ENCODE assay signal across 13 cellular contexts in the genomic region with DNA sequence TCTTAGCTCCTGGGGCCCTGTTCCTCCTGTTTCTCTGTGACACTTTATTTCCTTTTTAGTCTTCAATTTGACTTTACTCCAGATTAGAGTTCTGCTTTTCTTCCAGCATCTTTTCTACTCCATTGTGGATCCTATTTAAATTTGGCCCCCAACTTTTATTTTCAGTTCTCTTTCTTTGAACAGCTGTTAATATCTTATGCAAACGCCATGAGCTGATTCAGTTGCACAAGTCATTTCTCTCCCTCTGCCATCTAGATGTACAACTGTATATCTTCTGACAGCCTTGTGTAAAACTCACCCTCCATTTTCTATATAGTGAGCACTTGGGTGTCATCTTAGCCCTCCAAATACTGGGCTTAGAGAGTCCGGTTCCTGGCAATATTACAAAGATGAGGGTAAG. TPM values are rescaled to one million over a fixed set of nuclear protein-coding genes. Genes with fewer than 3 reads are reported as not detected.
DNase-seq lines count a peak whose midpoint lies in the region; ATAC-seq and TF ChIP-seq lines count a peak whose summit lies in the region.
"Had no signal": no experiment of that assay in that cellular context is flagged by ENCODE, and none has a peak within 500 bp of the region (broad histone marks: within the 10 kb centered on the region; RNA-seq: fewer than 3 reads in every experiment).

No MANE protein-coding gene starts in this region.

- H3K4me1 Mint-ChIP-seq in chondrocyte (ENCODE audit: low read depth): no peaks in the 10 kb centered on the region

- H3K27ac Mint-ChIP-seq in chondrocyte (ENCODE audit: unreplicated experiment): peak overlapping the region; percentile 45

- TF ChIP-seq CTCF in chondrocyte (IDR thresholded peaks at IDR 0.05) (no peak), GM10248 (IDR thresholded peaks at IDR 0.05; ENCODE audit: control extremely low read depth, extremely low read depth, low read depth, missing control alignments) (no peak), foreskin fibroblast (IDR thresholded peaks at IDR 0.05; ENCODE audit: low read depth, low read length) (no peak)

- DNase-seq in chondrocyte (ENCODE audit: low spot score) (no peak), GM10248 (ENCODE audit: extremely low spot score) (no peak), foreskin fibroblast (no peak)
- DNase-seq: activated effector memory CD4-positive, alpha-beta T cell treated with Interleukin-2 at 50 U/mL for 16 hours; GDM1; stimulated activated CD4-positive, alpha-beta T cell treated with anti-CD3 and anti-CD28 coated beads, Interleukin-4, amount 100 ng/mL, for 1 hour; trophoblast cell had no signal

- no peaks in the 10 kb centered on the region for H3K9me3 Mint-ChIP-seq in chondrocyte (ENCODE audit: low read depth)

- no peak overlapping the region for H3K4me3 Mint-ChIP-seq in chondrocyte (ENCODE audit: unreplicated experiment)

- H3K36me3 Mint-ChIP-seq in chondrocyte (ENCODE audit: low read depth): no peaks in the 10 kb centered on the region

- no peak overlapping the region for H3K4me3 ChIP-seq in foreskin fibroblast (ENCODE audit: low read depth in 1 of 2, low read length in 2 of 2)

- CTCF ChIA-PET in GM10248 (lab: Yijun Ruan, JAX): interaction anchor here (2.5 kb wide), 1 partner anchor 13 kb away, joined by 10 read pairs; no protein-coding TSS in a partner anchor

- POLR2A ChIA-PET in GM10248 (lab: Yijun Ruan, JAX): no interaction called here

- H3K27me3 Mint-ChIP-seq in chondrocyte (ENCODE audit: low read depth): peaks cover 32% of the 10 kb centered on the region

- ATAC-seq in GM18499 (IDR thresholded peaks at IDR 0.05; ENCODE audit: insufficient read depth, unreplicated experiment): peak; percentile 67
- ATAC-seq in GM19467 (IDR thresholded peaks at IDR 0.05; ENCODE audit: unreplicated experiment): peak; percentile 57
- peak; percentile 77 for ATAC-seq in HG03159 (IDR thresholded peaks at IDR 0.05; ENCODE audit: unreplicated experiment)
- no peak for ATAC-seq in HG03457 (IDR thresholded peaks at IDR 0.05; ENCODE audit: unreplicated experiment)
- no peak for ATAC-seq in HG02981 (IDR thresholded peaks at IDR 0.05; ENCODE audit: unreplicated experiment)

RNA-seq across cellular contexts. Expression of gene SPATA17, which starts 42.2 kb away (rescaled TPM):
- 0.15 to 0.85 TPM in 2 of 3 replicates, not detected in the other for total RNA-seq in chondrocyte
- total RNA-seq: mesenteric fat pad had no signal

RNA-seq across cellular contexts. Expression of gene GPATCH2, which starts 42.5 kb away (rescaled TPM):
- 9.5 to 20.8 TPM (median 10.4 TPM) in 3 replicates for total RNA-seq in chondrocyte

Comparison
In these comparisons a context has a peak if more than half of its experiments do, and no peak if none do; other contexts are left out.
1. ATAC-seq: peak in GM18499 (single experiment), GM19467 (single experiment) and HG03159 (single experiment); none in HG03457 (single experiment) and HG02981 (single experiment).